In genomic region chr13:54657588-54657987, GRCh38 we compare ENCODE assay signal across 7 cellular contexts.
"Had no signal": no experiment of that assay in that cellular context is flagged by ENCODE, and none has a peak within 500 bp of the region (broad histone marks: within the 10 kb centered on the region; RNA-seq: fewer than 3 reads in every experiment).

No MANE protein-coding gene starts in this region.

- H2AFZ ChIP-seq: GM23248 had no signal

- H3K27ac ChIP-seq: GM23248, HL-60 had no signal

- ATAC-seq: K562 had no signal

- H3K27ac Mint-ChIP-seq: H9 had no signal

- DNase-seq: GM23248, H9, HCEC 1CT, IMR-90, KG1 had no signal

- H3K4me3 ChIP-seq: GM23248, K562 had no signal

- H3K4me3 Mint-ChIP-seq: H9 had no signal
